ENCODE assay signal across 8 cellular contexts in genomic region chr5:138541511-138541910, GRCh38. TPM values are rescaled to one million over a fixed set of nuclear protein-coding genes. Genes with fewer than 3 reads are reported as not detected.
DNase-seq lines count a peak whose midpoint lies in the region; ATAC-seq and TF ChIP-seq lines count a peak whose summit lies in the region.

No MANE protein-coding gene starts in this region.

- H3K9me3 Mint-ChIP-seq in Calu3 (ENCODE audit: low read depth, unreplicated experiment) = no peaks in the 10 kb centered on the region
- no peaks in the 10 kb centered on the region for H3K9me3 Mint-ChIP-seq in osteocyte (ENCODE audit: unreplicated experiment)

- H3K27me3 Mint-ChIP-seq in Calu3 (ENCODE audit: unreplicated experiment) = no peaks in the 10 kb centered on the region
- no peaks in the 10 kb centered on the region for H3K27me3 Mint-ChIP-seq in osteocyte (ENCODE audit: unreplicated experiment)

- ATAC-seq in Panc1 (no peak), HG02884 (IDR thresholded peaks at IDR 0.05; ENCODE audit: unreplicated experiment) (no peak), HG02840 (IDR thresholded peaks at IDR 0.05; ENCODE audit: low FRiP score, unreplicated experiment) (no peak)

- H3K4me3 Mint-ChIP-seq in Calu3 (ENCODE audit: low read depth, unreplicated experiment) (peak overlapping the region; percentile 80), osteocyte (ENCODE audit: unreplicated experiment) (peak overlapping the region; percentile 99)

- peak overlapping the region; percentile 90 for H3K27ac ChIP-seq in Panc1 (ENCODE audit: low read length)

- DNase-seq in Calu3 (no peak), Panc1 (ENCODE audit: low read depth, low spot score) (no peak), epithelial cell of esophagus (ENCODE audit: low read depth) (no peak), osteocyte (ENCODE audit: extremely low spot score, unreplicated experiment) (no peak), RPMI8226 (no peak), KBM-7 (no peak)

- TF ChIP-seq CTCF in Calu3 (IDR thresholded peaks at IDR 0.05; ENCODE audit: unreplicated experiment) (no peak), Panc1 (IDR thresholded peaks at IDR 0.05) (no peak), epithelial cell of esophagus (IDR thresholded peaks at IDR 0.05; ENCODE audit: insufficient read depth, low read depth, low read length, missing control alignments) (no peak), osteocyte (IDR thresholded peaks at IDR 0.05) (no peak)

- peaks cover 44% of the 10 kb centered on the region for H3K36me3 ChIP-seq in Panc1 (ENCODE audit: control insufficient read depth, insufficient read depth, low read length)

- H3K27me3 ChIP-seq in Panc1 (ENCODE audit: control insufficient read depth, insufficient read depth, low read length) = no peaks in the 10 kb centered on the region

- peaks cover 52% of the 10 kb centered on the region for H3K36me3 Mint-ChIP-seq in Calu3 (ENCODE audit: insufficient read depth, unreplicated experiment)
- peaks cover 4% of the 10 kb centered on the region for H3K36me3 Mint-ChIP-seq in osteocyte (ENCODE audit: unreplicated experiment)

- POLR2A ChIA-PET in Panc1 (lab: Charles Lee) = interaction anchor here (0.6 kb wide), 2 partner anchors 33 to 227 kb away, joined by 4 to 9 read pairs; no protein-coding TSS in a partner anchor

- no peaks in the 10 kb centered on the region for H3K9me3 ChIP-seq in Panc1 (ENCODE audit: control insufficient read depth, insufficient read depth, low read depth, low read length)

- in situ Hi-C loops in Panc1 (cut with HindIII; ENCODE audit: low pct_unique_long_range_greater_than_20kb, low sequenced_read_pairs) = no loop called here
- in situ Hi-C loops in KBM-7 (cut with MboI; ENCODE audit: low pct_unique_long_range_greater_than_20kb, low sequenced_read_pairs) = no loop called here

- H3K4me3 ChIP-seq in Panc1 (ENCODE audit: low read depth in 2 of 2, low read length in 2 of 2) (peak overlapping the region; percentile 90 to 97), epithelial cell of esophagus (ENCODE audit: low read length) (peak overlapping the region; percentile 68)

- H3K4me1 Mint-ChIP-seq in Calu3 (ENCODE audit: low read depth, unreplicated experiment) = peaks cover 47% of the 10 kb centered on the region
- H3K4me1 Mint-ChIP-seq in osteocyte (ENCODE audit: unreplicated experiment) = peaks cover 47% of the 10 kb centered on the region

- CTCF ChIA-PET in Calu3 (lab: Charles Lee) = interaction anchor here (0.6 kb wide), 1 partner anchor 415 kb away, joined by 3 read pairs; no protein-coding TSS in a partner anchor
- CTCF ChIA-PET in Panc1 (lab: Charles Lee) = no interaction called here

- peak overlapping the region; percentile 88 for H3K27ac Mint-ChIP-seq in Calu3 (ENCODE audit: unreplicated experiment)
- H3K27ac Mint-ChIP-seq in osteocyte (ENCODE audit: unreplicated experiment) = peak overlapping the region; percentile 99

- H3K4me1 ChIP-seq in Panc1 (ENCODE audit: control insufficient read depth, insufficient read depth, low read length) = peaks cover 37% of the 10 kb centered on the region

- intact Hi-C loops in Calu3 (cut with micrococcal nuclease; ENCODE audit: unreplicated experiment) = loop anchor here (10.0 kb wide), 1 partner anchor 77 kb away; the partner anchor contains the start of gene EGR1
- intact Hi-C loops in Panc1 (cut with micrococcal nuclease; ENCODE audit: unreplicated experiment) = no loop called here

- BruUV-seq in Calu3 (replicated peaks; lab: Mats Ljungman, UMichigan) = no TSS peak
- TSS peak; percentile 65 for BruUV-seq in Panc1 (replicated peaks; lab: Mats Ljungman, UMichigan)

RNA-seq across cellular contexts. Expression of gene ETF1, which starts 1.5 kb away (rescaled TPM):
- total RNA-seq in Calu3 (2022) (159 and 164 TPM in 2 replicates), Panc1 (2021; ENCODE audit: unreplicated experiment) (168 TPM), osteocyte (84.2 and 88.3 TPM in 2 replicates)
- polyA plus RNA-seq in Panc1 (2012; ENCODE audit: insufficient read length) = 82.6 TPM

RNA-seq across cellular contexts. Expression of gene HSPA9, which starts 33.7 kb away (rescaled TPM):
- total RNA-seq in Calu3 (2022) (455 and 460 TPM in 2 replicates), Panc1 (2021; ENCODE audit: unreplicated experiment) (424 TPM), osteocyte (197 and 211 TPM in 2 replicates)
- 499 TPM for polyA plus RNA-seq in Panc1 (2012; ENCODE audit: insufficient read length)
